In genomic region chr6:107868867-107869611, GRCh38 we compare ENCODE assay signal across 28 cellular contexts. TPM values are rescaled to one million over a fixed set of nuclear protein-coding genes. Genes with fewer than 3 reads are reported as not detected.
DNase-seq lines count a peak whose midpoint lies in the region; ATAC-seq, FAIRE-seq and TF ChIP-seq lines count a peak whose summit lies in the region.
"Had no signal": no experiment of that assay in that cellular context is flagged by ENCODE, and none has a peak within 500 bp of the region (broad histone marks: within the 10 kb centered on the region; RNA-seq: fewer than 3 reads in every experiment).

No MANE protein-coding gene starts in this region.

- FAIRE-seq in HepG2 (lab: Jason Lieb, UNC), result no peak

- WGBS in HepG2 (ENCODE audit: low lambda C conversion rate), result 69% methylated on average over 3 of the region's 3 CpGs
- 59% methylated on average over 3 of the region's 3 CpGs for WGBS in right lobe of liver (ENCODE audit: insufficient coverage, low coverage, low lambda C conversion rate, missing lambda C conversion rate)

- peaks cover 2% of the 10 kb centered on the region for H3K4me1 Mint-ChIP-seq in T-helper 17 cell

- POLR2A ChIA-PET in HepG2 (lab: Yijun Ruan, JAX) (no interaction called here), OCI-LY7 (lab: Charles Lee) (no interaction called here)

- no peaks in the 10 kb centered on the region for H3K9me2 ChIP-seq in OCI-LY7 (ENCODE audit: insufficient read depth, low read length)

- H4K20me1 ChIP-seq in HepG2 (ENCODE audit: insufficient read depth, low read length) (no peaks in the 10 kb centered on the region), OCI-LY7 (ENCODE audit: insufficient read depth, low read length) (no peaks in the 10 kb centered on the region)

- H2AFZ ChIP-seq in HepG2 (ENCODE audit: low read length), result no peak overlapping the region
- no peak overlapping the region for H2AFZ ChIP-seq in OCI-LY7 (ENCODE audit: low read length)
- H2AFZ ChIP-seq: GM23248 had no signal

- peak overlapping the region; percentile 51 for H3K27ac Mint-ChIP-seq in T-helper 17 cell

- H3K4me2 ChIP-seq in HepG2 (ENCODE audit: low read depth, low read length) (no peak overlapping the region), OCI-LY7 (ENCODE audit: low read length) (no peak overlapping the region)
- H3K4me2 ChIP-seq: BLaER1 had no signal

- intact Hi-C loops in HepG2 (cut with micrococcal nuclease; ENCODE audit: unreplicated experiment), result loop anchor here (5.0 kb wide), 2 partner anchors 137 to 192 kb away; no protein-coding TSS in a partner anchor
- intact Hi-C loops in right lobe of liver (cut with DNase I), result no loop called here
- intact Hi-C loops in OCI-LY7 (cut with micrococcal nuclease; ENCODE audit: unreplicated experiment), result loop anchor here (5.0 kb wide), 1 partner anchor 192 kb away; no protein-coding TSS in a partner anchor
- intact Hi-C loops in Right ventricle myocardium superior (cut with DNase I), result no loop called here

- no peak overlapping the region for H3K4me3 ChIP-seq in HepG2 (replicated peaks in 1 of 3; ENCODE audit: insufficient read depth in 1 of 3, low read depth in 2 of 3, low read length in 3 of 3)
- H3K4me3 ChIP-seq in right lobe of liver, result no peak overlapping the region
- no peak overlapping the region for H3K4me3 ChIP-seq in OCI-LY7 (ENCODE audit: low read depth, low read length, poor library complexity, severe bottlenecking)
- H3K4me3 ChIP-seq: BLaER1, dorsolateral prefrontal cortex, gastroesophageal sphincter, GM23248, psoas muscle had no signal

- no peak for TF ChIP-seq EP300 in HepG2 (IDR thresholded peaks at IDR 0.05; ENCODE audit: low read depth in 2 of 2, low read length in 2 of 2)
- TF ChIP-seq EP300 in HepG2 (CRISPR knock-in tag; IDR thresholded peaks at IDR 0.05; ENCODE audit: borderline replicate concordance), result no peak

- TF ChIP-seq CTCF in HepG2 (CRISPR knock-in tag; IDR thresholded peaks at IDR 0.05), result no peak
- no peak for TF ChIP-seq CTCF in right lobe of liver (IDR thresholded peaks at IDR 0.05)
- no peak for TF ChIP-seq CTCF in OCI-LY7 (conservative IDR thresholded peaks at IDR 0.05; ENCODE audit: low read length)

- peaks cover 3% of the 10 kb centered on the region for H3K36me3 Mint-ChIP-seq in T-helper 17 cell (ENCODE audit: low read depth)

- in situ Hi-C loops in HepG2 (cut with HindIII; ENCODE audit: extremely low pct_ligation_motif_present, low pct_unique_long_range_greater_than_20kb), result no loop called here

- BruUV-seq in HepG2 (replicated peaks; lab: Mats Ljungman, UMichigan), result no TSS peak
- no TSS peak for BruUV-seq in OCI-LY7 (replicated peaks; lab: Mats Ljungman, UMichigan)

- TF ChIP-seq RAD21 in HepG2 (CRISPR knock-in tag; IDR thresholded peaks at IDR 0.05), result no peak

- peaks cover 5% of the 10 kb centered on the region for H3K27me3 Mint-ChIP-seq in T-helper 17 cell

- DNase-seq in HepG2 (ENCODE audit: low spot score) (no peak), right lobe of liver (no peak), T-helper 17 cell (no peak), myocyte (ENCODE audit: low read depth) (peak; percentile 57), OCI-LY7 (ENCODE audit: low spot score) (no peak), Right ventricle myocardium superior (no peak)
- no peak for DNase-seq in stimulated activated naive CD4-positive, alpha-beta T cell (lab: John Stamatoyannopoulos, UW)
- DNase-seq: ACHN; activated CD4-positive, alpha-beta T cell treated with anti-CD3 and anti-CD28 coated beads, Interleukin-2, amount 50 U/mL, for 48 hours; cerebellar nuclear complex; DMS79 treated with DMSO at 0.1 percent for 48 hours; dorsolateral prefrontal cortex; GM23248; mesenchymal stem cell; NCI-H1092; NCI-H187; NK-92 treated with Interleukin-12 subunit alpha and Interleukin-12 subunit beta, amount 100 ng/mL, for 24 hours; nucleus accumbens; psoas muscle; SHP77; T-helper 9 cell; trophoblast cell had no signal

- H3K27me3 ChIP-seq in HepG2 (ENCODE audit: control insufficient read depth in 1 of 2, insufficient read depth in 2 of 2, low read length in 2 of 2), result no peaks in the 10 kb centered on the region
- no peaks in the 10 kb centered on the region for H3K27me3 ChIP-seq in right lobe of liver
- H3K27me3 ChIP-seq: BLaER1, dorsolateral prefrontal cortex, gastroesophageal sphincter had no signal

- H3K27ac ChIP-seq in HepG2 (ENCODE audit: extremely low read length, insufficient read depth, low read length) (no peak overlapping the region), right lobe of liver (no peak overlapping the region), OCI-LY7 (ENCODE audit: low read depth, low read length, poor library complexity, severe bottlenecking) (no peak overlapping the region)
- H3K27ac ChIP-seq: BLaER1, dorsolateral prefrontal cortex, gastroesophageal sphincter, GM23248, psoas muscle had no signal

- no peak for ATAC-seq in HepG2
- ATAC-seq in right lobe of liver, result no peak
- ATAC-seq in T-helper 17 cell, result no peak
- ATAC-seq in GM19397 (IDR thresholded peaks at IDR 0.05; ENCODE audit: unreplicated experiment), result no peak
- ATAC-seq in Right ventricle myocardium superior (ENCODE audit: poor library complexity), result no peak
- ATAC-seq: gastroesophageal sphincter, left lobe of liver, psoas muscle had no signal

- H3K9ac ChIP-seq in HepG2 (ENCODE audit: insufficient read depth, low read depth, low read length), result no peak overlapping the region
- H3K9ac ChIP-seq: BLaER1, GM23248 had no signal

- no peak overlapping the region for H3K4me3 Mint-ChIP-seq in T-helper 17 cell
- H3K4me3 Mint-ChIP-seq: WTC11 had no signal

- CTCF ChIA-PET in HepG2 (lab: Yijun Ruan, JAX; ENCODE audit: low intra/inter-chr PET ratio, low total read pairs), result no interaction called here
- CTCF ChIA-PET in OCI-LY7 (lab: Charles Lee; ENCODE audit: unreplicated experiment), result no interaction called here

- H3K4me1 ChIP-seq in HepG2 (ENCODE audit: insufficient read depth, low read length) (no peaks in the 10 kb centered on the region), right lobe of liver (no peaks in the 10 kb centered on the region), OCI-LY7 (ENCODE audit: insufficient read depth, low read length, poor library complexity, severe bottlenecking) (peaks cover 13% of the 10 kb centered on the region)
- H3K4me1 ChIP-seq: BLaER1, gastroesophageal sphincter, psoas muscle had no signal

- TF ChIP-seq POLR2A in HepG2 (IDR thresholded peaks at IDR 0.05; ENCODE audit: insufficient read depth in 1 of 2, low read depth in 2 of 2, low read length in 2 of 2), result no peak
- TF ChIP-seq POLR2A in right lobe of liver (IDR thresholded peaks at IDR 0.05), result no peak

- H3K36me3 ChIP-seq in HepG2 (replicated peaks in 1 of 2; ENCODE audit: control insufficient read depth in 1 of 2, insufficient read depth in 2 of 2, low read length in 2 of 2) (peaks cover 3 to 32% of the 10 kb centered on the region in 2 experiments; a peak in 3 of 5 replicates), right lobe of liver (peaks cover 0 to 31% (median 9%) of the 10 kb centered on the region in 4 donors), OCI-LY7 (ENCODE audit: insufficient read depth, low read length) (peaks cover 58% of the 10 kb centered on the region)

- H3K79me2 ChIP-seq in HepG2 (ENCODE audit: insufficient read depth, low read length), result no peaks in the 10 kb centered on the region
- H3K79me2 ChIP-seq in OCI-LY7 (ENCODE audit: insufficient read depth, low read depth, low read length), result no peaks in the 10 kb centered on the region

- H3K9me3 ChIP-seq in HepG2 (ENCODE audit: low read length), result no peaks in the 10 kb centered on the region
- H3K9me3 ChIP-seq in right lobe of liver, result no peaks in the 10 kb centered on the region
- no peaks in the 10 kb centered on the region for H3K9me3 ChIP-seq in T-helper 17 cell (ENCODE audit: control insufficient read depth, low read length, poor library complexity, severe bottlenecking)
- no peaks in the 10 kb centered on the region for H3K9me3 ChIP-seq in OCI-LY7 (ENCODE audit: low read length)
- H3K9me3 ChIP-seq: BLaER1, gastroesophageal sphincter, psoas muscle had no signal

TF ChIP-seq in HepG2, 621 proteins besides CTCF, POLR2A, EP300 and RAD21 (continues in another document):
- TF ChIP-seq FOXM1 (CRISPR knock-in tag; IDR thresholded peaks at IDR 0.05) (no peak), TBP (CRISPR knock-in tag; IDR thresholded peaks at IDR 0.05) (no peak)

RNA-seq across cellular contexts. Expression of gene SCML4, which starts 44.9 kb away (rescaled TPM):
- total RNA-seq in HepG2 (2016; rRNA removed; fragmentation: Illumina TruSeq; extraction: Trizol) (not detected in 2 replicates), right lobe of liver (1 to 10 TPM; 1.0 to 4.9 (median 1.5) TPM), T-helper 17 cell (10 to 100 TPM; 49.6 to 58.3 TPM), myocyte (not detected in 2 replicates), OCI-LY7 (2022) (1.7 and 3.0 TPM in 2 replicates), Right ventricle myocardium superior (0.13 TPM)
- total RNA-seq in HepG2 (2016; cell fraction: cytosol; rRNA removed; fragmentation: Illumina TruSeq; extraction: Trizol; ENCODE audit: low read depth), result not detected in 2 replicates
- not detected in 2 replicates for total RNA-seq in HepG2 (2016; cell fraction: insoluble cytoplasmic fraction; rRNA removed; fragmentation: Illumina TruSeq; extraction: Trizol)
- not detected in 2 replicates for total RNA-seq in HepG2 (2016; cell fraction: membrane; rRNA removed; fragmentation: Illumina TruSeq; extraction: Trizol)
- not detected in 2 replicates for total RNA-seq in HepG2 (2016; cell fraction: nucleus; rRNA removed; fragmentation: Illumina TruSeq; extraction: Trizol)
- polyA plus RNA-seq in HepG2 (2011; rRNA removed), result 0.05 TPM in 1 of 2 replicates, not detected in the other
- 0.04 TPM in 1 of 2 replicates, not detected in the other for polyA plus RNA-seq in HepG2 (2011; cell fraction: cytosol; rRNA removed)
- 0.05 and 0.11 TPM in 2 replicates for polyA plus RNA-seq in HepG2 (2011; cell fraction: nucleus; rRNA removed)
- 0.89 TPM in 1 of 2 replicates, not detected in the other for polyA plus RNA-seq in HepG2 (2012)
- polyA plus RNA-seq in HepG2 (2016; cell fraction: cytosol; fragmentation: Illumina TruSeq; extraction: Trizol; ENCODE audit: low read depth), result not detected in 2 replicates
- not detected in 2 replicates for polyA plus RNA-seq in HepG2 (2016; cell fraction: insoluble cytoplasmic fraction; fragmentation: Illumina TruSeq; extraction: Trizol; ENCODE audit: low read depth)
- not detected in 2 replicates for polyA plus RNA-seq in HepG2 (2016; cell fraction: membrane; fragmentation: Illumina TruSeq; extraction: Trizol; ENCODE audit: low read depth)
- polyA plus RNA-seq in HepG2 (2016; cell fraction: nucleus; fragmentation: Illumina TruSeq; extraction: Trizol; ENCODE audit: insufficient read depth, low read depth), result not detected in 2 replicates
- polyA minus RNA-seq in HepG2 (2011; rRNA and poly(A)+ RNA removed; ENCODE audit: low replicate concordance), result not detected in 2 replicates
- not detected in 2 replicates for polyA minus RNA-seq in HepG2 (2011; cell fraction: cytosol; rRNA and poly(A)+ RNA removed)
- polyA minus RNA-seq in HepG2 (2011; cell fraction: nucleus; rRNA and poly(A)+ RNA removed), result 0.13 and 0.37 TPM in 2 replicates
- not detected for polyA plus RNA-seq in myocyte (2012)
- 0.77 and 1.5 TPM in 2 replicates for total RNA-seq in OCI-LY7 (2014; rRNA removed; shearing (Covaris generic))
- total RNA-seq: GM23248, skeletal muscle tissue, WTC11 had no signal
- polyA plus RNA-seq: GM23248 had no signal

Comparison
In these comparisons a context has a peak if more than half of its experiments do, and no peak if none do; other contexts are left out.
1. intact Hi-C loops: an anchor here in HepG2 (5.0 kb wide) and OCI-LY7 (5.0 kb wide); none called in right lobe of liver and Right ventricle myocardium superior.
2. RNA of gene SCML4, which starts 44.9 kb away (total RNA-seq): 49.6 to 58.3 TPM in T-helper 17 cell; 0.77 to 3.0 TPM in OCI-LY7, 1.0 to 4.9 TPM in right lobe of liver, 0.13 TPM in Right ventricle myocardium superior (single experiment), not detected in HepG2 and not detected in myocyte; every median in the first group is over 4 times any median in the second.